Comparison of ENCODE assay signal across 11 cellular contexts in the genomic region with DNA sequence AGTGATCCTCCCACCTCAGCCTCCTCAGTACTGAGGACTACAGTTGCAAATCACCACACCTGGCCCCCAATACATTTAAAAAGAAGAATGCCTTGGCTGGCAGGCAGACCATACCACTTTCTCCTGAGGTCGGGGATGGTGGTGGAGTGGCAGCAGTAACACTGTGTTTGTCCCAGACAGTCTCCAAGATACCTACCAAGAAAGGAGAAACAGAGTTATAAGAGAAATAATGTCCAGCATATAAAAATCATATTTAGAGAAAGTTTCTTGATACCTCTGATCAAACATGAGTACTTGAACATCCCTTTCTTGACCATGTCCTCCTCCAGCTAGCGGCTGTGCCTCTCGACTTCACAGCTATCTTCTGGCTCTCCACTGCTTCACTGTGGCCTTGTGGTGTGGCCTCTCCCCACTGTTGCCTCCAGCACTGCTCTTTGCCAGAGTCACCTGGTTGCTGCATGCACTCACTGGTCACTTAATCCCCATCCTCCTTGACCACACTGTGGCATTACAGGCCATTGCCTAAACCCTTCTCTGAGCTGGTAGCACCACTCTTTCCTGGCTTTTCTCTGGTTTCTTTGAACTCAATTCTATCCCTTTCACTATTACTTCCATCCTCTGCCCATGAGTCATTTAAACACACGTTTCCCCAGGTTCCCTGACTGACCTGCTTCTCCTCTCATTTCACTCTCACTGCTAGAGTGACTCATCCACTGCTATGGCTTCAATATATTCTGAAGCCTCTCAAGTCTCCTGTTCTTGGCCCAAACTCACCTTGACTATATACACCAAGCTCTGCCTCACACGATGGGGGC. TPM values are rescaled to one million over a fixed set of nuclear protein-coding genes. Genes with fewer than 3 reads are reported as not detected.
A peak's percentile ranks its signal among the peaks of the same experiment; 100 is the strongest.
DNase-seq lines count a peak whose midpoint lies in the region; ATAC-seq and TF ChIP-seq lines count a peak whose summit lies in the region.
"Had no signal": no experiment of that assay in that cellular context is flagged by ENCODE, and none has a peak within 500 bp of the region (broad histone marks: within the 10 kb centered on the region; RNA-seq: fewer than 3 reads in every experiment).

No MANE protein-coding gene starts in this region.

- no peaks in the 10 kb centered on the region for H3K9me3 Mint-ChIP-seq in activated naive CD4-positive, alpha-beta T cell treated with anti-CD3 and anti-CD28 coated beads, Interleukin-2, amount 50 U/mL, for 72 hours

- intact Hi-C loops in HCT116 (cut with micrococcal nuclease): loop anchor here (5.0 kb wide), 2 partner anchors 36 to 51 kb away; no protein-coding TSS in a partner anchor
- intact Hi-C loops in left lung (cut with DNase I): no loop called here

- H3K27ac ChIP-seq in BLaER1 treated with 17β-estradiol and CSF1 and Interleukin-3, amounts not matched to agents 10 nM and 100 nM: peak overlapping the region in 10 of 11 experiments; percentile 56 to 82 (median 72); a peak in 20 of 22 replicates
- 0 out of 2 replicates have a peak overlapping the region, but pooled peaks have one; percentile 15 for H3K27ac ChIP-seq in HCT116 (ENCODE audit: low read depth, low read length)
- peak overlapping the region in 1 of 2 donors; percentile 92 for H3K27ac ChIP-seq in left lung
- H3K27ac ChIP-seq: coronary artery, right atrium auricular region had no signal

- H3K4me1 ChIP-seq in BLaER1 treated with 17β-estradiol and CSF1 and Interleukin-3, amounts not matched to agents 10 nM and 100 nM: peaks cover 16 to 89% (median 73%) of the 10 kb centered on the region in 10 experiments
- H3K4me1 ChIP-seq in HCT116 (ENCODE audit: control insufficient read depth in 1 of 2, insufficient read depth in 2 of 2, low read length in 2 of 2): peaks cover 0 to 11% of the 10 kb centered on the region in 2 experiments; a peak in 2 of 4 replicates
- H3K4me1 ChIP-seq in left lung: peaks cover 0 to 59% of the 10 kb centered on the region in 2 donors

- peak overlapping the region; percentile 73 to 95 for H3K27ac Mint-ChIP-seq in activated naive CD4-positive, alpha-beta T cell treated with anti-CD3 and anti-CD28 coated beads, Interleukin-2, amount 50 U/mL, for 72 hours

- TF ChIP-seq CTCF in HCT116 (IDR thresholded peaks at IDR 0.05 in 2 of 3, conservative IDR thresholded peaks at IDR 0.05 in 1 of 3; ENCODE audit: borderline replicate concordance in 1 of 3, insufficient read depth in 1 of 3, low read depth in 2 of 3, low read length in 2 of 3): no peak
- TF ChIP-seq CTCF in left lung (IDR thresholded peaks at IDR 0.05): no peak

- 0 out of 2 replicates have a peak, but pooled peaks have one; percentile 10 for TF ChIP-seq RAD21 in HCT116 (IDR thresholded peaks at IDR 0.05; ENCODE audit: low read depth)

- peaks cover 95% of the 10 kb centered on the region for H3K79me2 ChIP-seq in HCT116 (ENCODE audit: insufficient read depth, low read length)

- H3K9me3 ChIP-seq in BLaER1 treated with 17β-estradiol and CSF1 and Interleukin-3, amounts not matched to agents 10 nM and 100 nM (replicated peaks in 1 of 11): no peaks in the 10 kb centered on the region
- H3K9me3 ChIP-seq in HCT116 (ENCODE audit: control insufficient read depth in 1 of 2, insufficient read depth in 1 of 2, low read depth in 1 of 2, low read length in 2 of 2) (no peaks in the 10 kb centered on the region), left lung (no peaks in the 10 kb centered on the region)
- H3K9me3 ChIP-seq: right atrium auricular region had no signal

- peaks cover 0 to 43% of the 10 kb centered on the region in 2 donors for H3K36me3 Mint-ChIP-seq in activated naive CD4-positive, alpha-beta T cell treated with anti-CD3 and anti-CD28 coated beads, Interleukin-2, amount 50 U/mL, for 72 hours

- H3K36me3 ChIP-seq in BLaER1 treated with 17β-estradiol and CSF1 and Interleukin-3, amounts not matched to agents 10 nM and 100 nM: peaks cover 71 to 100% (median 89%) of the 10 kb centered on the region in 11 experiments
- H3K36me3 ChIP-seq in HCT116 (ENCODE audit: control insufficient read depth in 1 of 2, insufficient read depth in 2 of 2, low read length in 2 of 2) (peaks cover 16 to 64% of the 10 kb centered on the region in 2 experiments; a peak in 3 of 4 replicates), left lung (peaks cover 4 to 55% of the 10 kb centered on the region in 2 donors)

- no peak overlapping the region for H2AFZ ChIP-seq in HCT116 (ENCODE audit: low read depth, low read length, poor library complexity, severe bottlenecking)

- H3K4me3 ChIP-seq in BLaER1 treated with 17β-estradiol and CSF1 and Interleukin-3, amounts not matched to agents 10 nM and 100 nM: 0 out of 20 replicates have a peak overlapping the region, but pooled peaks of 2 of the 10 experiments have one; percentile 4 to 38
- H3K4me3 ChIP-seq in HCT116 (replicated peaks in 1 of 2; ENCODE audit: low read depth in 1 of 2, low read length in 2 of 2) (no peak overlapping the region), left lung (no peak overlapping the region)
- H3K4me3 ChIP-seq: coronary artery, right atrium auricular region had no signal

- H4K20me1 ChIP-seq in BLaER1 treated with 17β-estradiol and CSF1 and Interleukin-3, amounts not matched to agents 10 nM and 100 nM: peaks cover 0 to 55% (median 18%) of the 10 kb centered on the region in 11 experiments; a peak in 12 of 22 replicates
- H4K20me1 ChIP-seq in HCT116 (ENCODE audit: insufficient read depth): peaks cover 18% of the 10 kb centered on the region; the same call in 1 of the 2 replicates

- no peaks in the 10 kb centered on the region for H3K9me2 ChIP-seq in HCT116 (ENCODE audit: insufficient read depth)

- H3K4me2 ChIP-seq in BLaER1 treated with 17β-estradiol and CSF1 and Interleukin-3, amounts not matched to agents 10 nM and 100 nM: peak overlapping the region; percentile 45 to 88 (median 73); a peak in 21 of 22 replicates
- H3K4me2 ChIP-seq in HCT116 (ENCODE audit: low read length): peak overlapping the region; percentile 24; the same call in 1 of the 2 replicates

- peak; percentile 62 for ATAC-seq in HCT116
- ATAC-seq in activated naive CD4-positive, alpha-beta T cell treated with anti-CD3 and anti-CD28 coated beads, Interleukin-2, amount 50 U/mL, for 72 hours: peak; percentile 93 to 97
- peak; percentile 55 for ATAC-seq in left lung
- no peak for ATAC-seq in HG02610 (IDR thresholded peaks at IDR 0.05; ENCODE audit: unreplicated experiment)
- no peak for ATAC-seq in HG03045 (IDR thresholded peaks at IDR 0.05; ENCODE audit: unreplicated experiment)

- RAD21 ChIA-PET in HCT116 (lab: Charles Lee; ENCODE audit: low non-redundant PET in 1 of 2, low total read pairs in 2 of 2, uncharacterized antibody in 2 of 2, unreplicated experiment in 2 of 2): no interaction called here

- BruUV-seq in HCT116 (replicated peaks; lab: Mats Ljungman, UMichigan): TSS peak; percentile 28

- no peak for TF ChIP-seq POLR2A in HCT116 (IDR thresholded peaks at IDR 0.05; ENCODE audit: borderline replicate concordance, extremely low read depth, insufficient read depth, insufficient read length)

- no peaks in the 10 kb centered on the region for H3K27me3 ChIP-seq in BLaER1 treated with 17β-estradiol and CSF1 and Interleukin-3, amounts not matched to agents 10 nM and 100 nM
- no peaks in the 10 kb centered on the region for H3K27me3 ChIP-seq in HCT116 (ENCODE audit: insufficient read depth, low read length)
- H3K27me3 ChIP-seq in left lung: no peaks in the 10 kb centered on the region
- H3K27me3 ChIP-seq: right atrium auricular region had no signal

- peak; percentile 13 for DNase-seq in HCT116 (ENCODE audit: low read depth, low spot score)
- peak; percentile 50 to 86 for DNase-seq in activated naive CD4-positive, alpha-beta T cell treated with anti-CD3 and anti-CD28 coated beads, Interleukin-2, amount 50 U/mL, for 72 hours (ENCODE audit: low spot score in 2 of 2)
- no peak for DNase-seq in left lung
- no peak for DNase-seq in NCI-H2107 (lab: John Stamatoyannopoulos, UW)
- no peak for DNase-seq in mesenteric fat pad (ENCODE audit: low spot score)
- DNase-seq: DND-41 had no signal

- POLR2A ChIA-PET in HCT116 (lab: Charles Lee): interaction anchor here (0.8 kb wide), 1 partner anchor 9 kb away, joined by 4 read pairs; no protein-coding TSS in a partner anchor

- H3K9ac ChIP-seq in BLaER1 treated with 17β-estradiol and CSF1 and Interleukin-3, amounts not matched to agents 10 nM and 100 nM: peak overlapping the region in 7 of 11 experiments; percentile 26 to 66 (median 53); a peak in 8 of 22 replicates
- no peak overlapping the region for H3K9ac ChIP-seq in HCT116 (ENCODE audit: low read length)

- CTCF ChIA-PET in HCT116 (lab: Charles Lee): no interaction called here

TF ChIP-seq in HCT116, 20 proteins besides CTCF, POLR2A, EP300 and RAD21:
- TF ChIP-seq JUND (IDR thresholded peaks at IDR 0.05): peak; percentile 53
- 0 out of 2 replicates have a peak, but pooled peaks have one; percentile 16 for TF ChIP-seq SP1 (IDR thresholded peaks at IDR 0.05; ENCODE audit: low read depth)
- TF ChIP-seq MAX (IDR thresholded peaks at IDR 0.05): 0 out of 2 replicates have a peak, but pooled peaks have one; percentile 39
- peak; percentile 62 for TF ChIP-seq FOSL1 (IDR thresholded peaks at IDR 0.05; ENCODE audit: low read depth)
- no peak for TF ChIP-seq ZNF274 (IDR thresholded peaks at IDR 0.05; ENCODE audit: low read depth, low read length)

RNA-seq across cellular contexts. Expression of gene XPO6, which starts 45.2 kb away (rescaled TPM):
- 162 TPM for total RNA-seq in HCT116 (2021; ENCODE audit: unreplicated experiment)
- polyA plus RNA-seq in HCT116 (2012): 129 and 140 TPM in 2 replicates
- 100 to 1,000 TPM; 204 to 278 TPM for total RNA-seq in activated naive CD4-positive, alpha-beta T cell treated with anti-CD3 and anti-CD28 coated beads, Interleukin-2, amount 50 U/mL, for 72 hours
- 100 to 1,000 TPM in 1 of 2 donors, 10 to 100 TPM in 1; 87.3 to 155 TPM for total RNA-seq in left lung
- 127 TPM for total RNA-seq in mesenteric fat pad

Comparison
In these comparisons a context has a peak if more than half of its experiments do, and no peak if none do; other contexts are left out.
1. ATAC-seq: peak in HCT116 (single experiment), activated naive CD4-positive, alpha-beta T cell treated with anti-CD3 and anti-CD28 coated beads, Interleukin-2, amount 50 U/mL, for 72 hours (2 of 2) and left lung (single experiment); none in HG02610 (single experiment) and HG03045 (single experiment).
2. DNase-seq: peak in HCT116 (single experiment) and activated naive CD4-positive, alpha-beta T cell treated with anti-CD3 and anti-CD28 coated beads, Interleukin-2, amount 50 U/mL, for 72 hours (2 of 2); none in left lung (0 of 2), NCI-H2107 (single experiment) and mesenteric fat pad (single experiment).